ENCODE assay signal across 33 cellular contexts in the genomic region with DNA sequence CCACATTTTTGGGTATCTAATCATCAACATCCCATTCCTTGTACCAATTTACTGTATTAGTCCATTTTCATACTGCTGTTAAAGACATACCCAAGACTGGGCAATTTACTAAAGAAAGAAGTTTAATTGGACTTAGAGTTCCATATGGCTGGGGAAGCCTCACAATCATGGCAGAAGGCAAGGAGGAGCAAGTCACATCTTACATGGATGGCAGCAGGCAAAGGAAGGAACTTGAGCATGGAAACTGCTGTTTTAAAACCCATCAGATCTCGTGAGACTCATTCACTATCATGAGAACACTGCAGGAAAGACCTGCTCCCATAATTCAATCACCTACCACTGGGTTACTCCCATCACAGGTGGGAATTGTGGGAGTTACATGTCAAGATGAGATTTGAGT.
"Had no signal": no experiment of that assay in that cellular context is flagged by ENCODE, and none has a peak within 500 bp of the region (broad histone marks: within the 10 kb centered on the region; RNA-seq: fewer than 3 reads in every experiment).

No MANE protein-coding gene starts in this region.

- FAIRE-seq: astrocyte, bronchial epithelial cell had no signal

- H3K36me3 ChIP-seq: adrenal gland, ascending aorta, brain microvascular endothelial cell, breast epithelium, cardiac muscle cell had no signal

- H3K4me3 ChIP-seq: adrenal gland, ascending aorta, body of pancreas, breast epithelium, cardiac muscle cell had no signal

- H3K9me3 ChIP-seq: adrenal gland, ascending aorta had no signal

- H3K27ac ChIP-seq: adrenal gland, ascending aorta, body of pancreas, brain microvascular endothelial cell, breast epithelium, cardiac muscle cell had no signal

- H3K27me3 ChIP-seq: adrenal gland, ascending aorta, body of pancreas, brain microvascular endothelial cell, breast epithelium, cardiac muscle cell had no signal

- DNase-seq: activated effector memory CD4-positive, alpha-beta T cell treated with anti-CD3 and anti-CD28 coated beads, Interleukin-2, amount 50 U/mL, for 16 hours; activated effector memory CD4-positive, alpha-beta T cell treated with Interleukin-2 at 50 U/mL for 16 hours; activated gamma-delta T cell; activated gamma-delta T cell treated with Interleukin-2 at 50 U/mL for 16 hours; activated naive CD4-positive, alpha-beta T cell; activated naive CD4-positive, alpha-beta T cell treated with anti-CD3 and anti-CD28 coated beads for 36 hours; activated naive CD4-positive, alpha-beta T cell treated with anti-CD3 and anti-CD28 coated beads, Interleukin-2, amount 10 ng/mL, durations not matched to agents 7 days and 5 days; activated naive CD4-positive, alpha-beta T cell treated with anti-CD3 and anti-CD28 coated beads, Interleukin-2, amount 50 U/mL, for 16 hours; activated naive CD4-positive, alpha-beta T cell treated with Interleukin-2 at 50 U/mL for 16 hours; activated naive CD8-positive, alpha-beta T cell treated with anti-CD3 and anti-CD28 coated beads for 36 hours; activated naive CD8-positive, alpha-beta T cell treated with anti-CD3 and anti-CD28 coated beads, Interleukin-2, amount 10 ng/mL, durations not matched to agents 7 days and 5 days; activated naive CD8-positive, alpha-beta T cell treated with anti-CD3 and anti-CD28 coated beads, Interleukin-2, amount 50 U/mL, for 24 hours; activated T-cell treated with anti-CD3 and anti-CD28 coated beads, Interleukin-2, amount 50 U/mL, for 24 hours; activated T-cell treated with anti-CD3 and anti-CD28 coated beads, Interleukin-2, amount 50 U/mL, for 4 hours; activated T-cell treated with anti-CD3 and anti-CD28 coated beads, Interleukin-2, amount 50 U/mL, for 48 hours; activated T-cell treated with anti-CD3 and anti-CD28 coated beads, Interleukin-2, amount 50 U/mL, for 72 hours; adrenal gland; amniotic stem cell; amygdala; anterior cingulate cortex; aorta; body of pancreas; brain microvascular endothelial cell; caudate nucleus; central memory CD4-positive, alpha-beta T cell; cerebellar nuclear complex had no signal

- ATAC-seq: activated naive CD4-positive, alpha-beta T cell treated with anti-CD3 and anti-CD28 coated beads, Interleukin-2, amount 50 U/mL, for 72 hours; activated naive CD8-positive, alpha-beta T cell treated with anti-CD3 and anti-CD28 coated beads, Interleukin-2, amount 50 U/mL, for 24 hours; activated T-cell treated with anti-CD3 and anti-CD28 coated beads, Interleukin-2, amount 50 U/mL, for 4 hours; activated T-cell treated with anti-CD3 and anti-CD28 coated beads, Interleukin-2, amount 50 U/mL, for 72 hours; activated T-helper 17 cell treated with anti-CD3 and anti-CD28 coated beads, Interleukin-2, amount 50 U/mL, for 72 hours; body of pancreas had no signal

- H3K4me1 ChIP-seq: adrenal gland, ascending aorta, body of pancreas, breast epithelium had no signal
